Comparison of ENCODE assay signal across 2 cellular contexts in genomic region chr15:41856716-41857115, GRCh38.
TF ChIP-seq lines count a peak whose summit lies in the region.

No MANE protein-coding gene starts in this region.

TF ChIP-seq in IMR-90, 13 proteins besides CTCF, POLR2A, EP300 and RAD21:
- no peak for TF ChIP-seq RCOR1 (IDR thresholded peaks at IDR 0.05; ENCODE audit: insufficient replicate concordance, low read length)
- no peak for TF ChIP-seq MXI1 (IDR thresholded peaks at IDR 0.05; ENCODE audit: borderline replicate concordance, low read depth, low read length)
- TF ChIP-seq SMC3 (IDR thresholded peaks at IDR 0.05; ENCODE audit: low read depth, low read length), result no peak
- no peak for TF ChIP-seq MAFK (IDR thresholded peaks at IDR 0.05; ENCODE audit: low read depth, low read length)

TF ChIP-seq in H1, 55 proteins besides CTCF, POLR2A, EP300 and RAD21:
- TF ChIP-seq SIN3A (conservative IDR thresholded peaks at IDR 0.05 in 1 of 2, IDR thresholded peaks at IDR 0.05 in 1 of 2; ENCODE audit: low read depth in 1 of 2, low read length in 2 of 2) (no peak), JUND (IDR thresholded peaks at IDR 0.05; ENCODE audit: low read length) (no peak), SAP30 (IDR thresholded peaks at IDR 0.05; ENCODE audit: insufficient read depth, insufficient replicate concordance, low read length) (no peak), CBX5 (IDR thresholded peaks at IDR 0.05; ENCODE audit: low read depth, low read length) (no peak), CBX8 (IDR thresholded peaks at IDR 0.05; ENCODE audit: borderline replicate concordance, low read depth, low read length) (no peak), NRF1 (IDR thresholded peaks at IDR 0.05; ENCODE audit: low read depth, low read length) (no peak), SP2 (IDR thresholded peaks at IDR 0.05; ENCODE audit: low read length) (no peak), ATF2 (IDR thresholded peaks at IDR 0.05; ENCODE audit: low read length) (no peak), NANOG (IDR thresholded peaks at IDR 0.05; ENCODE audit: insufficient read depth, low read depth, low read length, poor library complexity, severe bottlenecking) (no peak), ZNF274 (IDR thresholded peaks at IDR 0.05; ENCODE audit: borderline replicate concordance, extremely low read depth, low read length) (no peak), CHD7 (IDR thresholded peaks at IDR 0.05; ENCODE audit: insufficient replicate concordance, low read length) (no peak), TCF12 (IDR thresholded peaks at IDR 0.05; ENCODE audit: low read depth, low read length) (no peak)
